Comparison of ENCODE assay signal across 21 cellular contexts in genomic region chr13:79222427-79223205, GRCh38.
DNase-seq lines count a peak whose midpoint lies in the region; ATAC-seq and TF ChIP-seq lines count a peak whose summit lies in the region.
"Had no signal": no experiment of that assay in that cellular context is flagged by ENCODE, and none has a peak within 500 bp of the region (broad histone marks: within the 10 kb centered on the region; RNA-seq: fewer than 3 reads in every experiment).

No MANE protein-coding gene starts in this region.

- H3K27ac ChIP-seq in HEK293 (ENCODE audit: extremely low read depth, low read depth, low read length), result no peak overlapping the region
- H3K27ac ChIP-seq in RWPE2 (ENCODE audit: poor library complexity, severe bottlenecking), result no peak overlapping the region
- no peak overlapping the region for H3K27ac ChIP-seq in foreskin keratinocyte
- H3K27ac ChIP-seq: A549; BLaER1 treated with 17β-estradiol and CSF1 and Interleukin-3, amounts not matched to agents 10 nM and 100 nM had no signal

- H3K4me3 ChIP-seq in HEK293 (ENCODE audit: low read depth, low read length), result no peak overlapping the region
- no peak overlapping the region for H3K4me3 ChIP-seq in RWPE2 (ENCODE audit: severe bottlenecking)
- H3K4me3 ChIP-seq in epithelial cell of esophagus (ENCODE audit: low read length), result no peak overlapping the region
- H3K4me3 ChIP-seq: A549; BLaER1 treated with 17β-estradiol and CSF1 and Interleukin-3, amounts not matched to agents 10 nM and 100 nM; GM23338 had no signal

- TF ChIP-seq CTCF in HEK293 (tag by site-specific recombination; IDR thresholded peaks at IDR 0.05) (no peak), RWPE2 (IDR thresholded peaks at IDR 0.05; ENCODE audit: poor library complexity, severe bottlenecking) (no peak), epithelial cell of esophagus (IDR thresholded peaks at IDR 0.05; ENCODE audit: insufficient read depth, low read depth, low read length, missing control alignments) (no peak), foreskin keratinocyte (conservative IDR thresholded peaks at IDR 0.05) (no peak)

- POLR2A ChIA-PET in HEK293 (lab: Yijun Ruan, JAX), result no interaction called here
- POLR2A ChIA-PET in HEK293T (lab: Yijun Ruan, JAX), result no interaction called here

- DNase-seq in RWPE2 (ENCODE audit: low spot score), result no peak
- DNase-seq in epithelial cell of esophagus (ENCODE audit: low read depth), result peak; percentile 82
- peak in 1 of 2 donors; percentile 18 for DNase-seq in foreskin keratinocyte
- DNase-seq in HEK293T (ENCODE audit: extremely low spot score), result no peak
- no peak for DNase-seq in stimulated activated CD4-positive, alpha-beta T cell treated with anti-CD3 and anti-CD28 coated beads, Interleukin-4, amount 100 ng/mL, for 4 hours
- no peak for DNase-seq in T-helper 9 cell
- DNase-seq in NCI-H526 treated with DMSO at 0.1 percent for 48 hours (lab: John Stamatoyannopoulos, UW), result no peak
- DNase-seq: 8988T; ACHN; AML-193; BE2C; CD4-positive, alpha-beta T cell; CD8-positive, alpha-beta memory T cell; DMS 273 treated with DMSO at 0.1 percent for 48 hours; DMS79; H9 had no signal

- H3K36me3 ChIP-seq in HEK293 (ENCODE audit: control insufficient read depth in 2 of 2, insufficient read depth in 1 of 2, low read length in 2 of 2) (no peaks in the 10 kb centered on the region), RWPE2 (ENCODE audit: low read depth) (no peaks in the 10 kb centered on the region)
- H3K36me3 ChIP-seq: BE2C; BLaER1 treated with 17β-estradiol and CSF1 and Interleukin-3, amounts not matched to agents 10 nM and 100 nM had no signal

- H3K4me1 ChIP-seq in HEK293 (ENCODE audit: control insufficient read depth, insufficient read depth, low read length) (no peaks in the 10 kb centered on the region), RWPE2 (ENCODE audit: insufficient read depth, poor library complexity, severe bottlenecking) (no peaks in the 10 kb centered on the region), foreskin keratinocyte (no peaks in the 10 kb centered on the region)
- H3K4me1 ChIP-seq: A549, BE2C had no signal

- H3K9me3 ChIP-seq in HEK293 (ENCODE audit: control insufficient read depth, insufficient read depth, low read depth, low read length), result no peaks in the 10 kb centered on the region
- no peaks in the 10 kb centered on the region for H3K9me3 ChIP-seq in RWPE2 (ENCODE audit: severe bottlenecking)
- H3K9me3 ChIP-seq: A549; BE2C; BLaER1 treated with 17β-estradiol and CSF1 and Interleukin-3, amounts not matched to agents 10 nM and 100 nM had no signal

- ATAC-seq in RWPE2 (ENCODE audit: low read depth) (0 out of 3 replicates have a peak, but pooled peaks have one; percentile 27), foreskin keratinocyte (peak; percentile 19)
- ATAC-seq: A549, GM23338, HCT116 had no signal

- CTCF ChIA-PET in HEK293 (lab: Yijun Ruan, JAX), result interaction anchor here (0.7 kb wide), 1 partner anchor 367 kb away, joined by 3 read pairs; no protein-coding TSS in a partner anchor
- CTCF ChIA-PET in HEK293T (lab: Yijun Ruan, JAX), result interaction anchor here (0.6 kb wide), 1 partner anchor 1090 kb away, joined by 3 read pairs; no protein-coding TSS in a partner anchor

- H3K27me3 ChIP-seq in RWPE2 (ENCODE audit: insufficient read depth, poor library complexity, severe bottlenecking), result no peaks in the 10 kb centered on the region
- no peaks in the 10 kb centered on the region for H3K27me3 ChIP-seq in foreskin keratinocyte
- H3K27me3 ChIP-seq: BE2C; BLaER1 treated with 17β-estradiol and CSF1 and Interleukin-3, amounts not matched to agents 10 nM and 100 nM had no signal

TF ChIP-seq in HEK293, 187 proteins besides CTCF, POLR2A, EP300 and RAD21:
- TF ChIP-seq KLF1 (tag by site-specific recombination; IDR thresholded peaks at IDR 0.05) (peak; percentile 15; the same call in 1 of the 2 replicates), GLI2 (tag by site-specific recombination; IDR thresholded peaks at IDR 0.05; ENCODE audit: borderline replicate concordance, low read depth) (no peak)

TF ChIP-seq in HEK293T, 16 proteins besides CTCF, POLR2A, EP300 and RAD21:
- TF ChIP-seq FOXA1 (IDR thresholded peaks at IDR 0.05) (no peak), HDGF (IDR thresholded peaks at IDR 0.05; ENCODE audit: borderline replicate concordance) (no peak), LEF1 (IDR thresholded peaks at IDR 0.05; ENCODE audit: borderline replicate concordance) (no peak), SUZ12 (IDR thresholded peaks at IDR 0.05) (no peak), ARNT (IDR thresholded peaks at IDR 0.05) (no peak), ELF4 (IDR thresholded peaks at IDR 0.05) (no peak), FOXK2 (IDR thresholded peaks at IDR 0.05) (no peak), PKNOX1 (IDR thresholded peaks at IDR 0.05) (no peak), ZNF384 (IDR thresholded peaks at IDR 0.05) (no peak), NFRKB (IDR thresholded peaks at IDR 0.05) (no peak), TARDBP (IDR thresholded peaks at IDR 0.05) (no peak), SP1 (IDR thresholded peaks at IDR 0.05) (no peak), FOXM1 (IDR thresholded peaks at IDR 0.05; ENCODE audit: borderline replicate concordance) (no peak), BHLHE40 (IDR thresholded peaks at IDR 0.05; ENCODE audit: borderline replicate concordance) (no peak)
TF ChIP-seq in HEK293T: peak in this region for 0.
